Comparison of ENCODE assay signal across 9 cellular contexts in genomic region chr12:66196806-66197205, GRCh38. TPM values are rescaled to one million over a fixed set of nuclear protein-coding genes. Genes with fewer than 3 reads are reported as not detected.
DNase-seq lines count a peak whose midpoint lies in the region; ATAC-seq, FAIRE-seq and TF ChIP-seq lines count a peak whose summit lies in the region.
"Had no signal": no experiment of that assay in that cellular context is flagged by ENCODE, and none has a peak within 500 bp of the region (broad histone marks: within the 10 kb centered on the region; RNA-seq: fewer than 3 reads in every experiment).

No MANE protein-coding gene starts in this region.

- FAIRE-seq in GM12891 (lab: Jason Lieb, UNC), result peak; percentile 5

- DNase-seq in GM12891 (ENCODE audit: insufficient read length, low spot score) (no peak), choroid plexus epithelial cell (ENCODE audit: low read depth) (peak; percentile 71), DMS153 treated with DMSO at 0.1 percent for 48 hours (lab: John Stamatoyannopoulos, UW; ENCODE audit: unreplicated experiment) (no peak), T-helper 9 cell (no peak), NCI-H82 (lab: John Stamatoyannopoulos, UW) (no peak)
- no peak for DNase-seq in stimulated activated CD4-positive, alpha-beta T cell treated with anti-CD3 and anti-CD28 coated beads, Interleukin-15, amount 100 ng/mL, for 24 hours
- DNase-seq: uterus had no signal

- TF ChIP-seq CTCF in choroid plexus epithelial cell (conservative IDR thresholded peaks at IDR 0.05; ENCODE audit: low read depth, low read length), result no peak

- ATAC-seq in GM19452 (IDR thresholded peaks at IDR 0.05; ENCODE audit: unreplicated experiment) (peak; percentile 84), HG03064 (IDR thresholded peaks at IDR 0.05; ENCODE audit: low read depth, unreplicated experiment) (peak; percentile 88)

- peak; percentile 25; the same call in 1 of the 2 replicates for TF ChIP-seq POLR2A in GM12891 (IDR thresholded peaks at IDR 0.05; ENCODE audit: low read depth, low read length)

- H3K4me3 ChIP-seq in choroid plexus epithelial cell (ENCODE audit: low read depth, low read length), result no peak overlapping the region
- H3K4me3 ChIP-seq: uterus had no signal

TF ChIP-seq in GM12891, 5 proteins besides CTCF, POLR2A, EP300 and RAD21:
- TF ChIP-seq POLR2AphosphoS5 (IDR thresholded peaks at IDR 0.05; ENCODE audit: low read depth, low read length) (no peak), POU2F2 (IDR thresholded peaks at IDR 0.05; ENCODE audit: low read depth, low read length) (peak; percentile 92)

RNA-seq across cellular contexts. Expression of gene IRAK3, which starts 7.8 kb away (rescaled TPM):
- 4.9 TPM for polyA plus RNA-seq in GM12891 (2012; ENCODE audit: low read depth, missing spikeins)

RNA-seq across cellular contexts. Expression of gene TMBIM4, which starts 27.0 kb away (rescaled TPM):
- 61.8 TPM for polyA plus RNA-seq in GM12891 (2012; ENCODE audit: low read depth, missing spikeins)
